9 cellular contexts compared by ENCODE assay signal in genomic region chr2:181810823-181811695, GRCh38.
DNase-seq lines count a peak whose midpoint lies in the region; ATAC-seq and TF ChIP-seq lines count a peak whose summit lies in the region.
"Had no signal": no experiment of that assay in that cellular context is flagged by ENCODE, and none has a peak within 500 bp of the region (broad histone marks: within the 10 kb centered on the region; RNA-seq: fewer than 3 reads in every experiment).

No MANE protein-coding gene starts in this region.

- peak overlapping the region; percentile 38 for H3K4me3 Mint-ChIP-seq in Calu3 (ENCODE audit: low read depth, unreplicated experiment)
- H3K4me3 Mint-ChIP-seq: central memory CD8-positive, alpha-beta T cell had no signal

- peak overlapping the region; percentile 27 for H2BK120ac ChIP-seq in mesenchymal stem cell (ENCODE audit: low read depth, low read length)

- peaks cover 4% of the 10 kb centered on the region for H3K4me1 ChIP-seq in mesenchymal stem cell (ENCODE audit: control insufficient read depth, insufficient read depth, low read depth, low read length)

- no peaks in the 10 kb centered on the region for H3K27me3 ChIP-seq in mesenchymal stem cell (ENCODE audit: control insufficient read depth in 1 of 2, insufficient read depth in 1 of 2, low read length in 2 of 2)

- no peaks in the 10 kb centered on the region for H3K79me1 ChIP-seq in mesenchymal stem cell (replicated peaks; ENCODE audit: low read length, poor library complexity, severe bottlenecking)

- no peak overlapping the region for H2AFZ ChIP-seq in mesenchymal stem cell (ENCODE audit: low read depth, low read length)

- no peaks in the 10 kb centered on the region for H3K36me3 ChIP-seq in mesenchymal stem cell (ENCODE audit: control insufficient read depth in 1 of 2, insufficient read depth in 2 of 2, low read depth in 1 of 2, low read length in 2 of 2)

- TSS peak; percentile 87 for BruUV-seq in Calu3 (replicated peaks; lab: Mats Ljungman, UMichigan)

- peak overlapping the region; percentile 53 for H3K27ac ChIP-seq in mesenchymal stem cell (ENCODE audit: low read length, poor library complexity, severe bottlenecking)

- H2BK15ac ChIP-seq in mesenchymal stem cell (ENCODE audit: low read depth, poor library complexity, severe bottlenecking) = peak overlapping the region; percentile 26

- TF ChIP-seq CTCF in Calu3 (IDR thresholded peaks at IDR 0.05; ENCODE audit: unreplicated experiment) (no peak), choroid plexus epithelial cell (conservative IDR thresholded peaks at IDR 0.05; ENCODE audit: low read depth, low read length) (no peak)

- H3K36me3 Mint-ChIP-seq in Calu3 (ENCODE audit: insufficient read depth, unreplicated experiment) = peaks cover 19% of the 10 kb centered on the region

- H3K4me1 Mint-ChIP-seq in Calu3 (ENCODE audit: low read depth, unreplicated experiment) = peaks cover 78% of the 10 kb centered on the region

- H2BK5ac ChIP-seq in mesenchymal stem cell (ENCODE audit: low read depth, low read length, poor library complexity, severe bottlenecking) = no peak overlapping the region

- H4K91ac ChIP-seq in mesenchymal stem cell (ENCODE audit: low read length) = no peak overlapping the region

- H4K8ac ChIP-seq in mesenchymal stem cell (ENCODE audit: low read length) = peak overlapping the region; percentile 62

- intact Hi-C loops in Calu3 (cut with micrococcal nuclease; ENCODE audit: unreplicated experiment) = loop anchor here (1.0 to 2.0 kb wide), 2 partner anchors 68 to 88 kb away; no protein-coding TSS in a partner anchor

- peaks cover 2% of the 10 kb centered on the region for H3K9me3 Mint-ChIP-seq in Calu3 (ENCODE audit: low read depth, unreplicated experiment)
- H3K9me3 Mint-ChIP-seq: central memory CD8-positive, alpha-beta T cell had no signal

- H3K4me3 ChIP-seq in choroid plexus epithelial cell (ENCODE audit: low read depth, low read length) (no peak overlapping the region), mesenchymal stem cell (ENCODE audit: insufficient read depth in 1 of 2, low read depth in 1 of 2, low read length in 2 of 2) (no peak overlapping the region)

- H3K9me3 ChIP-seq in mesenchymal stem cell (ENCODE audit: control insufficient read depth, low read length) = no peaks in the 10 kb centered on the region

- WGBS in mesenchymal stem cell = 39% methylated on average over 8 of the region's 9 CpGs

- no peak overlapping the region for H3K23ac ChIP-seq in mesenchymal stem cell (ENCODE audit: low read length in 2 of 2)

- in situ Hi-C loops in G401 (cut with HindIII; ENCODE audit: low sequenced_read_pairs) = no loop called here

- CTCF ChIA-PET in Calu3 (lab: Charles Lee) = interaction anchor here (1.5 to 1.9 kb wide), 3 partner anchors 10 to 36 kb away, joined by 3 to 6 read pairs (median 4); no protein-coding TSS in a partner anchor

- H3K4me2 ChIP-seq in mesenchymal stem cell (ENCODE audit: low read length, poor library complexity, severe bottlenecking) = no peak overlapping the region

- peak overlapping the region; percentile 58 for H2AK5ac ChIP-seq in mesenchymal stem cell (ENCODE audit: low read length, severe bottlenecking)

- no peaks in the 10 kb centered on the region for H3K27me3 Mint-ChIP-seq in Calu3 (ENCODE audit: unreplicated experiment)

- ATAC-seq in HG03439 (IDR thresholded peaks at IDR 0.05; ENCODE audit: unreplicated experiment) = no peak
- no peak for ATAC-seq in GM19455 (IDR thresholded peaks at IDR 0.05; ENCODE audit: unreplicated experiment)

- no peak overlapping the region for H2BK12ac ChIP-seq in mesenchymal stem cell (ENCODE audit: low read length in 2 of 2)

- H3K9ac ChIP-seq in mesenchymal stem cell (ENCODE audit: low read length) = no peak overlapping the region

- no peak overlapping the region for H3K14ac ChIP-seq in mesenchymal stem cell (ENCODE audit: low read length in 2 of 2)

- DNase-seq in Calu3 (peak; percentile 67), NCI-H2196 treated with DMSO at 0.1 percent for 48 hours (lab: John Stamatoyannopoulos, UW; ENCODE audit: unreplicated experiment) (peak; percentile 48), choroid plexus epithelial cell (ENCODE audit: low read depth) (peak; percentile 93), mesenchymal stem cell (peak; percentile 86), G401 (ENCODE audit: low spot score) (no peak), D341Med (ENCODE audit: low spot score) (no peak)

- peak overlapping the region in 1 of 2 experiments; percentile 52 for H3K4ac ChIP-seq in mesenchymal stem cell (ENCODE audit: low read depth in 1 of 2, low read length in 2 of 2)

- H3K27ac Mint-ChIP-seq in Calu3 (ENCODE audit: unreplicated experiment) = peak overlapping the region; percentile 95

- H3K18ac ChIP-seq in mesenchymal stem cell (ENCODE audit: low read depth in 1 of 2, low read length in 2 of 2) = peak overlapping the region; percentile 63 to 82

Comparison
In these comparisons a context has a peak if more than half of its experiments do, and no peak if none do; other contexts are left out.
1. DNase-seq: peak in Calu3 (single experiment), NCI-H2196 treated with DMSO at 0.1 percent for 48 hours (single experiment), choroid plexus epithelial cell (single experiment) and mesenchymal stem cell (single experiment); none in G401 (single experiment) and D341Med (single experiment).